Comparison of ENCODE assay signal across 18 cellular contexts in genomic region chr2:169625781-169626180, GRCh38. TPM values are rescaled to one million over a fixed set of nuclear protein-coding genes. Genes with fewer than 3 reads are reported as not detected.
A peak's percentile ranks its signal among the peaks of the same experiment; 100 is the strongest.
DNase-seq lines count a peak whose midpoint lies in the region; ATAC-seq, FAIRE-seq and TF ChIP-seq lines count a peak whose summit lies in the region.
"Had no signal": no experiment of that assay in that cellular context is flagged by ENCODE, and none has a peak within 500 bp of the region (broad histone marks: within the 10 kb centered on the region; RNA-seq: fewer than 3 reads in every experiment).

No MANE protein-coding gene starts in this region.

- no peaks in the 10 kb centered on the region for H3K9me3 ChIP-seq in aorta (ENCODE audit: control insufficient read depth, low read length)
- H3K9me3 ChIP-seq: BLaER1 had no signal

- peaks cover 2 to 15% of the 10 kb centered on the region in 2 donors for H3K36me3 Mint-ChIP-seq in activated T-cell treated with anti-CD3 and anti-CD28 coated beads, Interleukin-2, amount 50 U/mL, for 72 hours (ENCODE audit: insufficient read depth in 2 of 2)
- H3K36me3 Mint-ChIP-seq in T-helper 2 cell treated with Interferon-gamma antibody and Interleukin-4, amounts not matched to agents 5 μg/mL and 100 μg/mL, for 36 hours (ENCODE audit: low read depth): peaks cover 37% of the 10 kb centered on the region

- no peak for DNase-seq in activated T-cell treated with anti-CD3 and anti-CD28 coated beads, Interleukin-2, amount 50 U/mL, for 72 hours
- DNase-seq in activated T-cell treated with anti-CD3 and anti-CD28 coated beads, Interleukin-2, amount 50 U/mL, for 48 hours: no peak
- DNase-seq in D721Med (ENCODE audit: insufficient read length, low spot score) (no peak), dermis blood vessel endothelial cell (peak; percentile 11), aorta (no peak), NCI-H526 (lab: John Stamatoyannopoulos, UW) (no peak)
- DNase-seq in T-helper 2 cell treated with Interferon-gamma antibody and Interleukin-4, amounts not matched to agents 5 μg/mL and 100 μg/mL, for 36 hours (ENCODE audit: low spot score): no peak
- DNase-seq: 8988T; Calu3; CD8-positive, alpha-beta T cell; DMS 273 treated with DMSO at 0.1 percent for 48 hours; DMS53; DND-41; EL; H9 had no signal

- H3K27me3 ChIP-seq in aorta (ENCODE audit: control insufficient read depth in 1 of 2, insufficient read depth in 2 of 2, low read length in 1 of 2): no peaks in the 10 kb centered on the region
- H3K27me3 ChIP-seq: BLaER1 had no signal

- no peaks in the 10 kb centered on the region for H3K4me1 ChIP-seq in aorta (ENCODE audit: control insufficient read depth in 1 of 2, insufficient read depth in 2 of 2, low read length in 2 of 2)

- no peak for ATAC-seq in activated T-cell treated with anti-CD3 and anti-CD28 coated beads, Interleukin-2, amount 50 U/mL, for 72 hours (replicated peaks in 1 of 2)
- ATAC-seq in aorta (ENCODE audit: low FRiP score): no peak
- ATAC-seq: CD8-positive, alpha-beta T cell; GM12878 had no signal

- H3K36me3 ChIP-seq in aorta (ENCODE audit: control insufficient read depth in 1 of 2, insufficient read depth in 2 of 2, low read length in 1 of 2): peaks cover 0 to 6% of the 10 kb centered on the region in 2 donors

- intact Hi-C loops in aorta (cut with DNase I): no loop called here

- H3K4me3 ChIP-seq in aorta (ENCODE audit: low read length in 2 of 2): no peak overlapping the region
- H3K4me3 ChIP-seq: BLaER1, GM12878 had no signal

- H3K4me1 Mint-ChIP-seq in activated T-cell treated with anti-CD3 and anti-CD28 coated beads, Interleukin-2, amount 50 U/mL, for 72 hours (ENCODE audit: low read depth): peaks cover 12% of the 10 kb centered on the region
- H3K4me1 Mint-ChIP-seq in T-helper 2 cell treated with Interferon-gamma antibody and Interleukin-4, amounts not matched to agents 5 μg/mL and 100 μg/mL, for 36 hours (ENCODE audit: low read depth): peaks cover 9% of the 10 kb centered on the region
- H3K4me1 Mint-ChIP-seq: H9 had no signal

- no peak for TF ChIP-seq CTCF in D721Med (IDR thresholded peaks at IDR 0.05; ENCODE audit: insufficient read depth, missing control alignments)

- H3K4me3 Mint-ChIP-seq in activated T-cell treated with anti-CD3 and anti-CD28 coated beads, Interleukin-2, amount 50 U/mL, for 72 hours: no peak overlapping the region
- H3K4me3 Mint-ChIP-seq in T-helper 2 cell treated with Interferon-gamma antibody and Interleukin-4, amounts not matched to agents 5 μg/mL and 100 μg/mL, for 36 hours: no peak overlapping the region
- H3K4me3 Mint-ChIP-seq: CD8-positive, alpha-beta T cell; H9 had no signal

- no peaks in the 10 kb centered on the region for H3K27me3 Mint-ChIP-seq in activated T-cell treated with anti-CD3 and anti-CD28 coated beads, Interleukin-2, amount 50 U/mL, for 72 hours (ENCODE audit: low read depth)
- no peaks in the 10 kb centered on the region for H3K27me3 Mint-ChIP-seq in T-helper 2 cell treated with Interferon-gamma antibody and Interleukin-4, amounts not matched to agents 5 μg/mL and 100 μg/mL, for 36 hours (ENCODE audit: low read depth)

- peak overlapping the region; percentile 67 for H3K27ac Mint-ChIP-seq in activated T-cell treated with anti-CD3 and anti-CD28 coated beads, Interleukin-2, amount 50 U/mL, for 72 hours
- no peak overlapping the region for H3K27ac Mint-ChIP-seq in T-helper 2 cell treated with Interferon-gamma antibody and Interleukin-4, amounts not matched to agents 5 μg/mL and 100 μg/mL, for 36 hours
- H3K27ac Mint-ChIP-seq: CD8-positive, alpha-beta T cell; H9 had no signal

- WGBS in aorta, 2 donors: 84 to 91% methylated on average over 3 of the region's 3 CpGs

- H3K27ac ChIP-seq in aorta (ENCODE audit: low read depth in 1 of 2, low read length in 2 of 2): no peak overlapping the region
- H3K27ac ChIP-seq: BLaER1 had no signal

- H3K9me3 Mint-ChIP-seq in activated T-cell treated with anti-CD3 and anti-CD28 coated beads, Interleukin-2, amount 50 U/mL, for 72 hours: no peaks in the 10 kb centered on the region
- no peaks in the 10 kb centered on the region for H3K9me3 Mint-ChIP-seq in T-helper 2 cell treated with Interferon-gamma antibody and Interleukin-4, amounts not matched to agents 5 μg/mL and 100 μg/mL, for 36 hours
- H3K9me3 Mint-ChIP-seq: CD8-positive, alpha-beta T cell; H9 had no signal

- peak; percentile 44 for FAIRE-seq in D721Med (lab: Jason Lieb, UNC)
- FAIRE-seq: GM12878, H1 had no signal

RNA-seq across cellular contexts. Expression of gene PPIG, which starts 41.6 kb away (rescaled TPM):
- total RNA-seq in activated T-cell treated with anti-CD3 and anti-CD28 coated beads, Interleukin-2, amount 50 U/mL, for 72 hours: 10 to 100 TPM; 67.4 to 80.0 TPM
- total RNA-seq in dermis blood vessel endothelial cell (31.6 and 34.2 TPM in 2 replicates), aorta (10 to 100 TPM; 52.5 to 55.0 TPM)
- polyA plus RNA-seq in aorta: 10 to 100 TPM; 36.2 to 42.2 TPM

RNA-seq across cellular contexts. Expression of gene FASTKD1, which starts 52.1 kb away (rescaled TPM):
- 10 to 100 TPM; 40.4 to 46.3 TPM for total RNA-seq in activated T-cell treated with anti-CD3 and anti-CD28 coated beads, Interleukin-2, amount 50 U/mL, for 72 hours
- 22.8 and 29.1 TPM in 2 replicates for total RNA-seq in dermis blood vessel endothelial cell
- total RNA-seq in aorta: 10 to 100 TPM; 12.3 to 24.2 TPM
- polyA plus RNA-seq in aorta: 10 to 100 TPM in 1 of 2 donors, 1 to 10 TPM in 1; 7.0 to 17.6 TPM
